In the genomic region with DNA sequence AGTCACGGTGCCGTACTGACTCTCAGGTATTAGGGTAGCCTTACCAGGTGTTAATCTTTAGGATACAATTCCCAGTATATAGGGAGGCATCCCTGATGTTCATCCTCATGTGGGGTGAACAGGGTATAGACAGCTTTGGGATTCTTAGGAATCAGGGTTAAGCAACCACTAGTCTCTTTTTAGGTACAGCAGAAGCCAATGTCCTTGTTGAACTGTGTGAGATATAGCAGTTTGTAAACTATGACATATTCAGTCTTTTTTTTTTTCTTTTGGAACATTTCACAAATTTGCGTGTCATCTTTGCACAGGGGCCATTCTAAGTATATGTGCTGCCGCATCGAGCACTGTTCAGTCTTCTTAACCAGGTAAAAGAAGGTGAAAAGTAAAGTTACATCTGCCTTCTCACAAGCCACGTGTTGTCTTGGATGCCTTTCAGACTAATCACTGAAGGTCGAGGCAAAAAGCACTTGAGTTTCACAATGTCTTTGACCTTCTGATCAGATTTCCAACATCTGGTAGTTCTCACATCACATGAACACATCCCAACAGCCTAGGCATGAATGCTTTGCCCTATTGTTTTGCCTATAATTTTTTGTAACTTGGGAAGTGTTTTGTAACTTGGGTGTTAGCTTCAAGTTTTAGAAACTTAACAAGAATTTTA, we compare ENCODE assay signal across 1 cellular context.
TF ChIP-seq lines count a peak whose summit lies in the region.

No MANE protein-coding gene starts in this region.

TF ChIP-seq in WTC11, 78 proteins besides CTCF, POLR2A, EP300 and RAD21 (continued from another document):
- TF ChIP-seq, protein P1, sequence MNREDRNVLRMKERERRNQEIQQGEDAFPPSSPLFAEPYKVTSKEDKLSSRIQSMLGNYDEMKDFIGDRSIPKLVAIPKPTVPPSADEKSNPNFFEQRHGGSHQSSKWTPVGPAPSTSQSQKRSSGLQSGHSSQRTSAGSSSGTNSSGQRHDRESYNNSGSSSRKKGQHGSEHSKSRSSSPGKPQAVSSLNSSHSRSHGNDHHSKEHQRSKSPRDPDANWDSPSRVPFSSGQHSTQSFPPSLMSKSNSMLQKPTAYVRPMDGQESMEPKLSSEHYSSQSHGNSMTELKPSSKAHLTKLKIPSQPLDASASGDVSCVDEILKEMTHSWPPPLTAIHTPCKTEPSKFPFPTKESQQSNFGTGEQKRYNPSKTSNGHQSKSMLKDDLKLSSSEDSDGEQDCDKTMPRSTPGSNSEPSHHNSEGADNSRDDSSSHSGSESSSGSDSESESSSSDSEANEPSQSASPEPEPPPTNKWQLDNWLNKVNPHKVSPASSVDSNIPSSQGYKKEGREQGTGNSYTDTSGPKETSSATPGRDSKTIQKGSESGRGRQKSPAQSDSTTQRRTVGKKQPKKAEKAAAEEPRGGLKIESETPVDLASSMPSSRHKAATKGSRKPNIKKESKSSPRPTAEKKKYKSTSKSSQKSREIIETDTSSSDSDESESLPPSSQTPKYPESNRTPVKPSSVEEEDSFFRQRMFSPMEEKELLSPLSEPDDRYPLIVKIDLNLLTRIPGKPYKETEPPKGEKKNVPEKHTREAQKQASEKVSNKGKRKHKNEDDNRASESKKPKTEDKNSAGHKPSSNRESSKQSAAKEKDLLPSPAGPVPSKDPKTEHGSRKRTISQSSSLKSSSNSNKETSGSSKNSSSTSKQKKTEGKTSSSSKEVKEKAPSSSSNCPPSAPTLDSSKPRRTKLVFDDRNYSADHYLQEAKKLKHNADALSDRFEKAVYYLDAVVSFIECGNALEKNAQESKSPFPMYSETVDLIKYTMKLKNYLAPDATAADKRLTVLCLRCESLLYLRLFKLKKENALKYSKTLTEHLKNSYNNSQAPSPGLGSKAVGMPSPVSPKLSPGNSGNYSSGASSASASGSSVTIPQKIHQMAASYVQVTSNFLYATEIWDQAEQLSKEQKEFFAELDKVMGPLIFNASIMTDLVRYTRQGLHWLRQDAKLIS (CRISPR knock-in tag; IDR thresholded peaks at IDR 0.05; ENCODE audit: borderline replicate concordance), result no peak
TF ChIP-seq in WTC11: peak in this region for 0.
